17 cellular contexts compared by ENCODE assay signal in genomic region chr3:133835961-133836360, GRCh38. TPM values are rescaled to one million over a fixed set of nuclear protein-coding genes. Genes with fewer than 3 reads are reported as not detected.
DNase-seq lines count a peak whose midpoint lies in the region; ATAC-seq and TF ChIP-seq lines count a peak whose summit lies in the region.
"Had no signal": no experiment of that assay in that cellular context is flagged by ENCODE, and none has a peak within 500 bp of the region (broad histone marks: within the 10 kb centered on the region; RNA-seq: fewer than 3 reads in every experiment).

No MANE protein-coding gene starts in this region.

- TF ChIP-seq CTCF in left ventricle myocardium inferior (IDR thresholded peaks at IDR 0.05; ENCODE audit: borderline replicate concordance) (no peak), colonic mucosa (IDR thresholded peaks at IDR 0.05) (no peak), upper lobe of right lung (IDR thresholded peaks at IDR 0.05) (no peak), lower lobe of right lung (IDR thresholded peaks at IDR 0.05) (no peak)

- no peaks in the 10 kb centered on the region for H3K4me1 ChIP-seq in left ventricle myocardium inferior
- H3K4me1 ChIP-seq in colonic mucosa: no peaks in the 10 kb centered on the region
- no peaks in the 10 kb centered on the region for H3K4me1 ChIP-seq in upper lobe of right lung
- H3K4me1 ChIP-seq in lower lobe of right lung: no peaks in the 10 kb centered on the region
- H3K4me1 ChIP-seq: A549 had no signal

- no peak overlapping the region for H3K9ac ChIP-seq in colonic mucosa (ENCODE audit: low read depth in 2 of 2, low read length in 2 of 2)
- H3K9ac ChIP-seq: BLaER1 had no signal

- H3K36me3 ChIP-seq in left ventricle myocardium inferior: peaks cover 52% of the 10 kb centered on the region
- H3K36me3 ChIP-seq in colonic mucosa: no peaks in the 10 kb centered on the region
- H3K36me3 ChIP-seq in upper lobe of right lung: no peaks in the 10 kb centered on the region
- no peaks in the 10 kb centered on the region for H3K36me3 ChIP-seq in lower lobe of right lung
- H3K36me3 ChIP-seq: BLaER1 had no signal

- H3K4me3 ChIP-seq in left ventricle myocardium inferior: no peak overlapping the region
- no peak overlapping the region for H3K4me3 ChIP-seq in colonic mucosa
- no peak overlapping the region for H3K4me3 ChIP-seq in upper lobe of right lung
- H3K4me3 ChIP-seq in lower lobe of right lung: no peak overlapping the region
- H3K4me3 ChIP-seq: A549, BLaER1 had no signal

- H3K27ac ChIP-seq in left ventricle myocardium inferior (replicated peaks) (no peak overlapping the region), colonic mucosa (no peak overlapping the region), upper lobe of right lung (no peak overlapping the region), lower lobe of right lung (no peak overlapping the region)
- H3K27ac ChIP-seq: A549, BLaER1, HL-60 had no signal

- in situ Hi-C loops in ACHN (cut with HindIII; ENCODE audit: low pct_ligation_motif_present, low pct_unique_long_range_greater_than_20kb, low sequenced_read_pairs): no loop called here

- H3K9me3 ChIP-seq in left ventricle myocardium inferior (replicated peaks): no peaks in the 10 kb centered on the region
- no peaks in the 10 kb centered on the region for H3K9me3 ChIP-seq in colonic mucosa
- H3K9me3 ChIP-seq in upper lobe of right lung: no peaks in the 10 kb centered on the region
- H3K9me3 ChIP-seq in lower lobe of right lung: no peaks in the 10 kb centered on the region
- H3K9me3 ChIP-seq: A549, BLaER1 had no signal

- ATAC-seq in upper lobe of right lung: no peak
- no peak for ATAC-seq in lower lobe of right lung
- ATAC-seq: A549 had no signal

- intact Hi-C loops in cardiac septum (cut with DNase I): no loop called here
- intact Hi-C loops in left ventricle myocardium inferior (cut with micrococcal nuclease): no loop called here
- intact Hi-C loops in colonic mucosa (cut with DNase I): no loop called here
- intact Hi-C loops in upper lobe of right lung (cut with DNase I): no loop called here
- intact Hi-C loops in lower lobe of right lung (cut with DNase I): no loop called here

- H3K27me3 ChIP-seq in left ventricle myocardium inferior (ENCODE audit: low read depth): no peaks in the 10 kb centered on the region
- no peaks in the 10 kb centered on the region for H3K27me3 ChIP-seq in colonic mucosa
- no peaks in the 10 kb centered on the region for H3K27me3 ChIP-seq in upper lobe of right lung
- H3K27me3 ChIP-seq in lower lobe of right lung (ENCODE audit: low read depth): no peaks in the 10 kb centered on the region
- H3K27me3 ChIP-seq: BLaER1 had no signal

- DNase-seq in cardiac septum (ENCODE audit: low spot score) (peak; percentile 56), left ventricle myocardium inferior (no peak), colonic mucosa (peak; percentile 8), islet precursor cell (peak; percentile 32), upper lobe of right lung (peak; percentile 29), lower lobe of right lung (no peak), ACHN (no peak)
- DNase-seq: AML-193; CD4-positive, CD25-positive, alpha-beta regulatory T cell; DMS53; GF-D8; GOT3; HCEC 1CT; HFFc6 had no signal

RNA-seq across cellular contexts. Expression of gene SRPRB, which starts 30.3 kb away (rescaled TPM):
- 27.6 TPM for total RNA-seq in cardiac septum
- 26.0 TPM for total RNA-seq in left ventricle myocardium inferior
- total RNA-seq in colonic mucosa: 10 to 100 TPM; 38.0 to 86.1 TPM
- total RNA-seq in upper lobe of right lung: 45.4 TPM
- 43.3 TPM for total RNA-seq in lower lobe of right lung

RNA-seq across cellular contexts. Expression of gene RAB6B, which starts 59.7 kb away (rescaled TPM):
- total RNA-seq in cardiac septum (42.4 TPM), left ventricle myocardium inferior (59.1 TPM), colonic mucosa (1 to 10 TPM; 2.6 to 5.6 TPM), upper lobe of right lung (7.4 TPM), lower lobe of right lung (5.5 TPM)

Comparison
In these comparisons a context has a peak if more than half of its experiments do, and no peak if none do; other contexts are left out.
1. DNase-seq: peak in cardiac septum (single experiment), colonic mucosa (single experiment), islet precursor cell (single experiment) and upper lobe of right lung (single experiment); none in left ventricle myocardium inferior (single experiment), lower lobe of right lung (single experiment) and ACHN (single experiment).